ENCODE assay signal across 30 cellular contexts in genomic region chr11:43903969-43904368, GRCh38. TPM values are rescaled to one million over a fixed set of nuclear protein-coding genes. Genes with fewer than 3 reads are reported as not detected.
"Had no signal": no experiment of that assay in that cellular context is flagged by ENCODE, and none has a peak within 500 bp of the region (broad histone marks: within the 10 kb centered on the region; RNA-seq: fewer than 3 reads in every experiment).

No MANE protein-coding gene starts in this region.

- ATAC-seq: activated CD4-positive, alpha-beta T cell treated with anti-CD3 and anti-CD28 coated beads for 36 hours; activated CD4-positive, CD25-positive, alpha-beta regulatory T cell treated with anti-CD3 and anti-CD28 coated beads, Interleukin-2, amount 50 U/mL, for 24 hours; activated CD8-positive, alpha-beta T cell treated with anti-CD3 and anti-CD28 coated beads, Interleukin-2, amount 10 ng/mL, durations not matched to agents 7 days and 5 days; activated naive CD8-positive, alpha-beta T cell treated with anti-CD3 and anti-CD28 coated beads, Interleukin-2, amount 50 U/mL, for 24 hours; activated T-cell treated with anti-CD3 and anti-CD28 coated beads, Interleukin-2, amount 50 U/mL, for 4 hours; K562; Panc1; WTC11 had no signal

- H3K4me3 ChIP-seq: K562, SJSA1 had no signal

- DNase-seq: activated CD4-positive, alpha-beta T cell treated with anti-CD3 and anti-CD28 coated beads for 36 hours; activated CD4-positive, alpha-beta T cell treated with anti-CD3 and anti-CD28 coated beads, Interleukin-2, amount 10 ng/mL, durations not matched to agents 7 days and 5 days; activated CD4-positive, alpha-beta T cell treated with anti-CD3 and anti-CD28 coated beads, Interleukin-2, amount 50 U/mL, for 48 hours; activated CD8-positive, alpha-beta T cell treated with anti-CD3 and anti-CD28 coated beads, Interleukin-2, amount 10 ng/mL, durations not matched to agents 7 days and 5 days; activated effector memory CD4-positive, alpha-beta T cell treated with Interleukin-2 at 50 U/mL for 16 hours; activated naive CD4-positive, alpha-beta T cell treated with anti-CD3 and anti-CD28 coated beads, Interleukin-2, amount 10 ng/mL, durations not matched to agents 7 days and 5 days; activated naive CD8-positive, alpha-beta T cell treated with anti-CD3 and anti-CD28 coated beads, Interleukin-2, amount 50 U/mL, for 24 hours; activated T-cell treated with anti-CD3 and anti-CD28 coated beads, Interleukin-2, amount 50 U/mL, for 4 hours; anterior cingulate cortex; brain microvascular endothelial cell; central memory CD4-positive, alpha-beta T cell; NCI-H1092 treated with DMSO at 0.1 percent for 48 hours; NCI-H1417; NCI-H146; NCI-H187; NCI-H2029 treated with DMSO at 0.1 percent for 48 hours; NCI-H2107; NCI-H2171 treated with DMSO at 0.1 percent for 48 hours; NCI-H446 treated with DMSO at 0.1 percent for 48 hours; NCI-H524; NCI-H69; NCI-H82; SHP77 had no signal

- H3K27me3 Mint-ChIP-seq: activated CD4-positive, alpha-beta T cell treated with anti-CD3 and anti-CD28 coated beads for 36 hours; activated CD4-positive, alpha-beta T cell treated with anti-CD3 and anti-CD28 coated beads, Interleukin-2, amount 10 ng/mL, durations not matched to agents 7 days and 5 days; activated naive CD4-positive, alpha-beta T cell treated with anti-CD3 and anti-CD28 coated beads, Interleukin-2, amount 10 ng/mL, durations not matched to agents 7 days and 5 days; activated naive CD8-positive, alpha-beta T cell; activated naive CD8-positive, alpha-beta T cell treated with anti-CD3 and anti-CD28 coated beads, Interleukin-2, amount 50 U/mL, for 24 hours had no signal

- H3K27ac ChIP-seq: SJSA1 had no signal

- H3K27ac Mint-ChIP-seq: activated CD4-positive, alpha-beta T cell treated with anti-CD3 and anti-CD28 coated beads for 36 hours; activated CD4-positive, alpha-beta T cell treated with anti-CD3 and anti-CD28 coated beads, Interleukin-2, amount 10 ng/mL, durations not matched to agents 7 days and 5 days; activated CD8-positive, alpha-beta T cell treated with anti-CD3 and anti-CD28 coated beads, Interleukin-2, amount 10 ng/mL, durations not matched to agents 7 days and 5 days; activated naive CD4-positive, alpha-beta T cell treated with anti-CD3 and anti-CD28 coated beads, Interleukin-2, amount 10 ng/mL, durations not matched to agents 7 days and 5 days; activated naive CD8-positive, alpha-beta T cell; activated naive CD8-positive, alpha-beta T cell treated with anti-CD3 and anti-CD28 coated beads, Interleukin-2, amount 50 U/mL, for 24 hours; T-helper 2 cell treated with Interferon-gamma antibody and Interleukin-4, amounts not matched to agents 5 μg/mL and 100 μg/mL, for 36 hours; WTC11 had no signal

- H3K4me1 ChIP-seq: SJSA1 had no signal

- H3K4me1 Mint-ChIP-seq: WTC11 had no signal

- H3K9me3 ChIP-seq: SJSA1 had no signal

- H3K27me3 ChIP-seq: brain microvascular endothelial cell, SJSA1 had no signal

- H3K4me3 Mint-ChIP-seq: activated CD4-positive, alpha-beta T cell treated with anti-CD3 and anti-CD28 coated beads for 36 hours; activated CD4-positive, alpha-beta T cell treated with anti-CD3 and anti-CD28 coated beads, Interleukin-2, amount 10 ng/mL, durations not matched to agents 7 days and 5 days; activated CD8-positive, alpha-beta T cell treated with anti-CD3 and anti-CD28 coated beads, Interleukin-2, amount 10 ng/mL, durations not matched to agents 7 days and 5 days; activated naive CD4-positive, alpha-beta T cell treated with anti-CD3 and anti-CD28 coated beads, Interleukin-2, amount 10 ng/mL, durations not matched to agents 7 days and 5 days; activated naive CD8-positive, alpha-beta T cell; activated naive CD8-positive, alpha-beta T cell treated with anti-CD3 and anti-CD28 coated beads, Interleukin-2, amount 50 U/mL, for 24 hours; activated T-cell treated with anti-CD3 and anti-CD28 coated beads, Interleukin-2, amount 50 U/mL, for 4 hours; T-helper 2 cell treated with Interferon-gamma antibody and Interleukin-4, amounts not matched to agents 5 μg/mL and 100 μg/mL, for 36 hours; WTC11 had no signal

RNA-seq across cellular contexts. Expression of gene C11orf96, which starts 38.5 kb away (rescaled TPM):
- total RNA-seq: activated CD4-positive, alpha-beta T cell treated with anti-CD3 and anti-CD28 coated beads, Interleukin-2, amount 10 ng/mL, durations not matched to agents 7 days and 5 days had no signal
